Comparison of ENCODE assay signal across 1 cellular context in the genomic region with DNA sequence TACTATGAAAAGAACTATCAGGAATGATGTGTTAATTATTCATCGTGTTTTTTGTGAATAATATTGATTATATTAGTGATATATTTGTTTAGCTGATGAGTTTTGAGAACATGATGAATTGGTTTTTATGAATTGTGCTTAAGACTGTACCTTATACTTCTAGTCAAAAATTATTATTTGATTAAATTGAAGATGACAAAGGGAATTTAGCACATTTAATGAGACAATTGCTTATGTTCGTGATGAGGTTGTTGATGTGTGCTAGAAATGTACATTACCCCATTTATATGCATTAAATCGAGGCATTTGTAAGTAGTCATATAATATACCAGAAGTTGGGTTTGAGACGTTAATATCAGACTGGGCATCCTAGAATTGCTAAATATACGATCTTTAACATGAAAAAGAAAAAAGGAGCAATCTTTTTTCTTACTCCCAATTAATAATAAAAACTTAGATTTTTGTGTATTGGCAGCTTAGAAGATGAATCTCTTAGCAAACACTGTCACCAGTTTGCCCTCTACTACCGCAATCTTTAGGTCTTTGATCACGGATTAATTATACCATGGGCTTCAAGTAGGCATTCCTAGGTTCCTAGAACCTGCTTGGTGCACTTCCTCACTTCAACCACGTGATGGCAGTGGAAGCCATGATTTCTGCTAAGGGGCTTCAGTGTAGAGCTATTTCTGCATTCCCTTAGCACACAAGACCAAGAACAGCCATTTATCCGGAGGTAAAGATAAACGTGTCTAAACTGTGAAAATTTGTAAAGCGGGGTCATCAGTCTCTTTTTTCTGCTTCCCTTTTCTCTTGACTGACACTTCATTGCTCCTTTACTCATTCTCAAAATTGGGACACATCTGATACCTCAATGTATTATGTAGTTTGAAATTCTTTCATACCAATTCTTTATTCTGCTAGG.
A peak's percentile ranks its signal among the peaks of the same experiment; 100 is the strongest.
TF ChIP-seq lines count a peak whose summit lies in the region.

No MANE protein-coding gene starts in this region.

TF ChIP-seq in HepG2, 621 proteins besides CTCF, POLR2A, EP300 and RAD21 (continued from another document):
- TF ChIP-seq, protein P1, sequence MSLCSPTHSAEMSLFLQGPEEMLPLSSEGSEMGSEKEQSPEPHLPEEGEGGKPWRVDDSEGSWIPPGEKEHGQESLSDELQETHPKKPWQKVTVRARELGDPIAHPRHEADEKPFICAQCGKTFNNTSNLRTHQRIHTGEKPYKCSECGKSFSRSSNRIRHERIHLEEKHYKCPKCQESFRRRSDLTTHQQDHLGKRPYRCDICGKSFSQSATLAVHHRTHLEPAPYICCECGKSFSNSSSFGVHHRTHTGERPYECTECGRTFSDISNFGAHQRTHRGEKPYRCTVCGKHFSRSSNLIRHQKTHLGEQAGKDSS (CRISPR knock-in tag; IDR thresholded peaks at IDR 0.05; ENCODE audit: borderline replicate concordance, low read depth), result no peak
- TF ChIP-seq ZNF383 (CRISPR knock-in tag; IDR thresholded peaks at IDR 0.05; ENCODE audit: borderline replicate concordance) (no peak), FOXJ3 (CRISPR knock-in tag; IDR thresholded peaks at IDR 0.05; ENCODE audit: borderline replicate concordance) (no peak), SP2 (CRISPR knock-in tag; IDR thresholded peaks at IDR 0.05) (no peak), ZNF724P (CRISPR knock-in tag; IDR thresholded peaks at IDR 0.05; ENCODE audit: borderline replicate concordance) (no peak), SAP130 (CRISPR knock-in tag; IDR thresholded peaks at IDR 0.05; ENCODE audit: low read depth) (peak; percentile 39; the same call in 1 of the 2 replicates), ATF7-NPFF (CRISPR knock-in tag; IDR thresholded peaks at IDR 0.05; ENCODE audit: low read depth) (no peak), PAF1 (CRISPR knock-in tag; IDR thresholded peaks at IDR 0.05) (no peak), KLF15 (CRISPR knock-in tag; IDR thresholded peaks at IDR 0.05; ENCODE audit: borderline replicate concordance) (no peak), RBM22 (optimal IDR thresholded peaks at IDR 0.05; ENCODE audit: low read length) (no peak), ZMAT3 (CRISPR knock-in tag; conservative IDR thresholded peaks at IDR 0.05) (no peak), ZNF367 (CRISPR knock-in tag; IDR thresholded peaks at IDR 0.05; ENCODE audit: borderline replicate concordance) (no peak)
- TF ChIP-seq, protein P2, sequence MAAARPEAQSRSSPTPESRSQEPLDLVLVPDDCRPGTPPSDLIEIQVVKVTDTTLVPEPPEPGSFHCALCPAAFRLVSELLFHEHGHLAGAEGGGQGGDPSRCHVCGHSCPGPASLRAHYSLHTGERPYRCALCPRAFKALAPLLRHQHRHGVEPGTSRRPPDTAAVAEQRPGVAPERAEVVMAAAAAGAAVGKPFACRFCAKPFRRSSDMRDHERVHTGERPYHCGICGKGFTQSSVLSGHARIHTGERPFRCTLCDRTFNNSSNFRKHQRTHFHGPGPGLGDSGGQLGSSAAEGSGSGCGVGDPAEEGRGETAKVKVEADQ (CRISPR knock-in tag; IDR thresholded peaks at IDR 0.05; ENCODE audit: borderline replicate concordance), result no peak
- TF ChIP-seq, protein P3, sequence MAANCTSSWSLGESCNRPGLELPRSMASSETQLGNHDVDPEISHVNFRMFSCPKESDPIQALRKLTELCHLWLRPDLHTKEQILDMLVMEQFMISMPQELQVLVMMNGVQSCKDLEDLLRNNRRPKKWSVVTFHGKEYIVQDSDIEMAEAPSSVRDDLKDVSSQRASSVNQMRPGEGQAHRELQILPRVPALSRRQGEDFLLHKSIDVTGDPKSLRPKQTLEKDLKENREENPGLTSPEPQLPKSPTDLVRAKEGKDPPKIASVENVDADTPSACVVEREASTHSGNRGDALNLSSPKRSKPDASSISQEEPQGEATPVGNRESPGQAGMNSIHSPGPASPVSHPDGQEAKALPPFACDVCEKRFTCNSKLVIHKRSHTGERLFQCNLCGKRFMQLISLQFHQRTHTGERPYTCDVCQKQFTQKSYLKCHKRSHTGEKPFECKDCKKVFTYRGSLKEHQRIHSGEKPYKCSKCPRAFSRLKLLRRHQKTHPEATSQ (CRISPR knock-in tag; IDR thresholded peaks at IDR 0.05; ENCODE audit: borderline replicate concordance), result no peak
- TF ChIP-seq, protein P4, sequence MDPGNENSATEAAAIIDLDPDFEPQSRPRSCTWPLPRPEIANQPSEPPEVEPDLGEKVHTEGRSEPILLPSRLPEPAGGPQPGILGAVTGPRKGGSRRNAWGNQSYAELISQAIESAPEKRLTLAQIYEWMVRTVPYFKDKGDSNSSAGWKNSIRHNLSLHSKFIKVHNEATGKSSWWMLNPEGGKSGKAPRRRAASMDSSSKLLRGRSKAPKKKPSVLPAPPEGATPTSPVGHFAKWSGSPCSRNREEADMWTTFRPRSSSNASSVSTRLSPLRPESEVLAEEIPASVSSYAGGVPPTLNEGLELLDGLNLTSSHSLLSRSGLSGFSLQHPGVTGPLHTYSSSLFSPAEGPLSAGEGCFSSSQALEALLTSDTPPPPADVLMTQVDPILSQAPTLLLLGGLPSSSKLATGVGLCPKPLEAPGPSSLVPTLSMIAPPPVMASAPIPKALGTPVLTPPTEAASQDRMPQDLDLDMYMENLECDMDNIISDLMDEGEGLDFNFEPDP (CRISPR knock-in tag; conservative IDR thresholded peaks at IDR 0.05), result no peak
TF ChIP-seq in HepG2: peak in this region for 21.
